8 cellular contexts compared by ENCODE assay signal in genomic region chr1:183915634-183916510, GRCh38.
DNase-seq lines count a peak whose midpoint lies in the region; ATAC-seq and TF ChIP-seq lines count a peak whose summit lies in the region.

No MANE protein-coding gene starts in this region.

- peak; percentile 61 for DNase-seq in GM13976 (ENCODE audit: low spot score)
- peak; percentile 77 for DNase-seq in NCI-H345 treated with DMSO at 0.1 percent for 48 hours (lab: John Stamatoyannopoulos, UW; ENCODE audit: unreplicated experiment)
- peak; percentile 60 for DNase-seq in activated CD4-positive, CD25-positive, alpha-beta regulatory T cell treated with anti-CD3 and anti-CD28 coated beads, Interleukin-2, amount 50 U/mL, for 16 hours (ENCODE audit: low read depth, low spot score)
- DNase-seq in central memory CD4-positive, alpha-beta T cell = peak; percentile 76
- DNase-seq in kidney glomerular epithelial cell (lab: John Stamatoyannopoulos, UW) = peak; percentile 94
- peak; percentile 40 to 45 for DNase-seq in stimulated activated CD4-positive, alpha-beta T cell treated with anti-CD3 and anti-CD28 coated beads, Interleukin-1b, Interleukin-23, amount 100 ng/mL, for 1 hour (ENCODE audit: low read depth in 2 of 2)

- ATAC-seq in HG03108 (IDR thresholded peaks at IDR 0.05; ENCODE audit: unreplicated experiment) = peak; percentile 31
- ATAC-seq in GM18873 (IDR thresholded peaks at IDR 0.05; ENCODE audit: low FRiP score, unreplicated experiment) = no peak

- TF ChIP-seq CTCF in GM13976 (IDR thresholded peaks at IDR 0.05; ENCODE audit: borderline replicate concordance, control extremely low read depth, extremely low read depth, insufficient read depth, missing control alignments) = peak; percentile 58

- in situ Hi-C loops in GM13976 (cut with MboI; ENCODE audit: low sequenced_read_pairs, unreplicated experiment) = no loop called here

Comparison
In these comparisons a context has a peak if more than half of its experiments do, and no peak if none do; other contexts are left out.
1. DNase-seq: peak in every context shown above with its lines; median percentile 94 in kidney glomerular epithelial cell; 77 in NCI-H345 treated with DMSO at 0.1 percent for 48 hours; 76 in central memory CD4-positive, alpha-beta T cell; 61 in GM13976; 60 in activated CD4-positive, CD25-positive, alpha-beta regulatory T cell treated with anti-CD3 and anti-CD28 coated beads, Interleukin-2, amount 50 U/mL, for 16 hours; 42 in stimulated activated CD4-positive, alpha-beta T cell treated with anti-CD3 and anti-CD28 coated beads, Interleukin-1b, Interleukin-23, amount 100 ng/mL, for 1 hour.